In the genomic region with DNA sequence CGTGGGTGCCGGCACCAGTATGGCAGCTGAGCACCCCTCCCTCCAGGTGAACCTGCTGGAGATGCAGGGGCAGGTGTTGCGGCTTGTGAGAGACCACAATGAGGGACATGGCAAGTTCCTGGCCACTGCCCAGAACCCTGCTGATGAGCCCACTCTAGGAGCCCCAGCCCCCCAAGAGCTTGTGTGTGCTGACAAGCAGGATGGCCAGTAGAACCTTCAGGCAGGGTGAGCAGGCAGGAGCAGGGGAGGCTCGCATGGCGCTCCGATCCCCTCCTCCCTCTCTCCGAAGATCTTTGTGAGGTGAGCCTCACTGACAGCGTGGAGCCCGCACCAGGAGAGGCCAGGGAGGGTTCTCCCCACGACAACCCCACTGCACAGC, we compare ENCODE assay signal across 31 cellular contexts. TPM values are rescaled to one million over a fixed set of nuclear protein-coding genes. Genes with fewer than 3 reads are reported as not detected.
DNase-seq lines count a peak whose midpoint lies in the region; ATAC-seq and TF ChIP-seq lines count a peak whose summit lies in the region.
"Had no signal": no experiment of that assay in that cellular context is flagged by ENCODE, and none has a peak within 500 bp of the region (broad histone marks: within the 10 kb centered on the region; RNA-seq: fewer than 3 reads in every experiment).

No MANE protein-coding gene starts in this region.

- no peak for TF ChIP-seq CTCF in choroid plexus epithelial cell (conservative IDR thresholded peaks at IDR 0.05; ENCODE audit: low read depth, low read length)

- H3K36me3 Mint-ChIP-seq in activated T-cell treated with anti-CD3 and anti-CD28 coated beads, Interleukin-2, amount 50 U/mL, for 72 hours (ENCODE audit: insufficient read depth in 2 of 2): no peaks in the 10 kb centered on the region
- H3K36me3 Mint-ChIP-seq: activated naive CD8-positive, alpha-beta T cell; IgD-negative memory B cell; naive B cell; stimulated activated effector memory CD8-positive, alpha-beta T cell treated with anti-CD3 and anti-CD28 coated beads, Interleukin-12 subunit alpha, Interleukin-12 subunit beta, amount 100 ng/mL, for 72 hours; WTC11 had no signal

- no peak overlapping the region for H3K27ac Mint-ChIP-seq in activated T-cell treated with anti-CD3 and anti-CD28 coated beads, Interleukin-2, amount 50 U/mL, for 72 hours
- H3K27ac Mint-ChIP-seq: activated naive CD8-positive, alpha-beta T cell; activated T-helper 2 cell treated with anti-CD3 and anti-CD28 coated beads, Interferon-gamma antibody, Interleukin-2, Interleukin-4, amounts not matched to agents 10 μg/mL and 5 μg/mL and 100 μg/mL, durations not matched to agents 14 hours and 24 hours and 36 hours; IgD-negative memory B cell; stimulated activated effector memory CD8-positive, alpha-beta T cell treated with anti-CD3 and anti-CD28 coated beads, Interleukin-12 subunit alpha, Interleukin-12 subunit beta, amount 100 ng/mL, for 72 hours had no signal

- DNase-seq in Right ventricle myocardium superior: no peak
- no peak for DNase-seq in Right ventricle myocardium inferior (ENCODE audit: missing footprints)
- DNase-seq in NCI-H1092 treated with DMSO at 0.1 percent for 48 hours (lab: John Stamatoyannopoulos, UW): peak; percentile 42
- no peak for DNase-seq in choroid plexus epithelial cell (ENCODE audit: low read depth)
- DNase-seq in posterior vena cava (ENCODE audit: low spot score): peak; percentile 76
- DNase-seq in activated T-cell treated with anti-CD3 and anti-CD28 coated beads for 4 hours: no peak
- DNase-seq in activated T-cell treated with anti-CD3 and anti-CD28 coated beads, Interleukin-2, amount 50 U/mL, for 72 hours: no peak
- DNase-seq: ACHN; activated CD4-positive, alpha-beta T cell treated with anti-CD3 and anti-CD28 coated beads, Interleukin-2, amount 50 U/mL, for 4 hours; activated CD8-positive, alpha-beta memory T cell treated with anti-CD3 and anti-CD28 coated beads, Interleukin-2, amount 50 U/mL, for 4 hours; Calu3; effector memory CD4-positive, alpha-beta T cell; foreskin fibroblast; left cardiac atrium; naive B cell; NCI-H1694; NCI-H774; occipital lobe; SHP77 treated with DMSO at 0.1 percent for 48 hours; spleen; stimulated activated CD4-positive, alpha-beta T cell treated with anti-CD3 and anti-CD28 coated beads, Interleukin-2, amount 100 ng/mL, for 48 hours; SW 1271 had no signal

- peak overlapping the region; percentile 24 for H3K4me3 ChIP-seq in choroid plexus epithelial cell (ENCODE audit: low read depth, low read length)
- H3K4me3 ChIP-seq: HAP-1, spleen, thoracic aorta had no signal

- ATAC-seq in Right ventricle myocardium superior (ENCODE audit: poor library complexity) (peak; percentile 22), Right ventricle myocardium inferior (no peak), HG02981 (IDR thresholded peaks at IDR 0.05; ENCODE audit: unreplicated experiment) (no peak)
- ATAC-seq in activated T-cell treated with anti-CD3 and anti-CD28 coated beads, Interleukin-2, amount 50 U/mL, for 72 hours (replicated peaks in 1 of 2): no peak
- ATAC-seq: stimulated activated effector memory CD8-positive, alpha-beta T cell treated with anti-CD3 and anti-CD28 coated beads, Interleukin-12 subunit alpha, Interleukin-12 subunit beta, amount 100 ng/mL, for 72 hours had no signal

- intact Hi-C loops in Right ventricle myocardium superior (cut with DNase I): no loop called here
- intact Hi-C loops in Right ventricle myocardium inferior (cut with DNase I): no loop called here
- intact Hi-C loops in posterior vena cava (cut with DNase I): no loop called here

- no peak overlapping the region for H3K4me3 Mint-ChIP-seq in activated T-cell treated with anti-CD3 and anti-CD28 coated beads, Interleukin-2, amount 50 U/mL, for 72 hours
- H3K4me3 Mint-ChIP-seq: activated naive CD8-positive, alpha-beta T cell; IgD-negative memory B cell; naive B cell; stimulated activated effector memory CD8-positive, alpha-beta T cell treated with anti-CD3 and anti-CD28 coated beads, Interleukin-12 subunit alpha, Interleukin-12 subunit beta, amount 100 ng/mL, for 72 hours; WTC11 had no signal

- H3K9me3 Mint-ChIP-seq in activated T-cell treated with anti-CD3 and anti-CD28 coated beads, Interleukin-2, amount 50 U/mL, for 72 hours: no peaks in the 10 kb centered on the region
- H3K9me3 Mint-ChIP-seq: activated T-helper 2 cell treated with anti-CD3 and anti-CD28 coated beads, Interferon-gamma antibody, Interleukin-2, Interleukin-4, amounts not matched to agents 10 μg/mL and 5 μg/mL and 100 μg/mL, durations not matched to agents 14 hours and 24 hours and 36 hours; IgD-negative memory B cell; naive B cell; stimulated activated effector memory CD8-positive, alpha-beta T cell treated with anti-CD3 and anti-CD28 coated beads, Interleukin-12 subunit alpha, Interleukin-12 subunit beta, amount 100 ng/mL, for 72 hours; WTC11 had no signal

- peaks cover 9% of the 10 kb centered on the region for H3K4me1 Mint-ChIP-seq in activated T-cell treated with anti-CD3 and anti-CD28 coated beads, Interleukin-2, amount 50 U/mL, for 72 hours (ENCODE audit: low read depth)

- H3K27me3 Mint-ChIP-seq in activated T-cell treated with anti-CD3 and anti-CD28 coated beads, Interleukin-2, amount 50 U/mL, for 72 hours (ENCODE audit: low read depth): peaks cover 5% of the 10 kb centered on the region
- H3K27me3 Mint-ChIP-seq: activated naive CD8-positive, alpha-beta T cell; IgD-negative memory B cell had no signal

RNA-seq across cellular contexts. Expression of a gene that starts 29.8 kb away (rescaled TPM):
- total RNA-seq in Right ventricle myocardium superior: 122 TPM
- 122 TPM for total RNA-seq in Right ventricle myocardium inferior
- 10 to 100 TPM; 81.6 to 89.7 TPM for total RNA-seq in posterior vena cava
- total RNA-seq in activated T-cell treated with anti-CD3 and anti-CD28 coated beads, Interleukin-2, amount 50 U/mL, for 72 hours: 10 to 100 TPM; 38.0 to 38.9 TPM

RNA-seq across cellular contexts. Expression of a gene that starts 45.9 kb away (rescaled TPM):
- total RNA-seq in Right ventricle myocardium superior: not detected
- not detected for total RNA-seq in Right ventricle myocardium inferior
- not detected for total RNA-seq in posterior vena cava
- 1 to 10 TPM in 1 of 2 donors, under 1 TPM in 1; 0.24 to 1.9 TPM for total RNA-seq in activated T-cell treated with anti-CD3 and anti-CD28 coated beads, Interleukin-2, amount 50 U/mL, for 72 hours
- total RNA-seq: left cardiac atrium, M059J, thoracic aorta had no signal

RNA-seq across cellular contexts. Expression of a gene that starts 56.8 kb away (rescaled TPM):
- total RNA-seq in Right ventricle myocardium superior (2.2 TPM), Right ventricle myocardium inferior (4.6 TPM), posterior vena cava (1 to 10 TPM; 3.5 to 4.0 TPM)
- 1 to 10 TPM in 1 of 2 donors, under 1 TPM in 1; 0.60 to 2.7 TPM for total RNA-seq in activated T-cell treated with anti-CD3 and anti-CD28 coated beads, Interleukin-2, amount 50 U/mL, for 72 hours

Comparison
In these comparisons a context has a peak if more than half of its experiments do, and no peak if none do; other contexts are left out.
1. DNase-seq: peak in NCI-H1092 treated with DMSO at 0.1 percent for 48 hours (single experiment) and posterior vena cava (single experiment); none in Right ventricle myocardium superior (single experiment), Right ventricle myocardium inferior (single experiment), choroid plexus epithelial cell (single experiment), activated T-cell treated with anti-CD3 and anti-CD28 coated beads for 4 hours (single experiment) and activated T-cell treated with anti-CD3 and anti-CD28 coated beads, Interleukin-2, amount 50 U/mL, for 72 hours (0 of 2).